ENCODE assay signal across 8 cellular contexts in genomic region chr13:42041684-42042035, GRCh38. TPM values are rescaled to one million over a fixed set of nuclear protein-coding genes. Genes with fewer than 3 reads are reported as not detected.
A peak's percentile ranks its signal among the peaks of the same experiment; 100 is the strongest.
DNase-seq lines count a peak whose midpoint lies in the region; ATAC-seq, FAIRE-seq and TF ChIP-seq lines count a peak whose summit lies in the region.

No MANE protein-coding gene starts in this region.

- H3K27ac Mint-ChIP-seq in T-cell = peak overlapping the region; percentile 60 to 62

- H3K4me3 ChIP-seq in GM12865 (ENCODE audit: low read depth, low read length) (peak overlapping the region; percentile 73), esophagus (ENCODE audit: low read depth in 1 of 2, low read length in 2 of 2) (peak overlapping the region; percentile 58 to 59)

- ATAC-seq in T-cell (replicated peaks in 1 of 4) (no peak), GM21515 (IDR thresholded peaks at IDR 0.05; ENCODE audit: unreplicated experiment) (no peak)

- no peak for FAIRE-seq in urothelium cell line (lab: Jason Lieb, UNC)

- no peaks in the 10 kb centered on the region for H3K36me3 Mint-ChIP-seq in T-cell

- H3K27me3 ChIP-seq in esophagus (ENCODE audit: control insufficient read depth in 1 of 2, insufficient read depth in 2 of 2, low read length in 2 of 2) = no peaks in the 10 kb centered on the region

- H3K9me3 Mint-ChIP-seq in T-cell = no peaks in the 10 kb centered on the region

- CTCF ChIA-PET in T-cell (lab: Charles Lee) = no interaction called here

- H3K4me1 Mint-ChIP-seq in T-cell = peaks cover 19 to 24% (median 20%) of the 10 kb centered on the region in 3 donors

- TF ChIP-seq CTCF in GM12865 (IDR thresholded peaks at IDR 0.05; ENCODE audit: insufficient read depth, low read depth, low read length, missing control alignments) = peak; percentile 46

- H3K27me3 Mint-ChIP-seq in T-cell = no peaks in the 10 kb centered on the region

- no peaks in the 10 kb centered on the region for H3K4me1 ChIP-seq in esophagus (ENCODE audit: control insufficient read depth in 2 of 2, insufficient read depth in 2 of 2, low read length in 1 of 2)

- H3K4me3 Mint-ChIP-seq in T-cell = peak overlapping the region; percentile 81 to 88 (median 85)

- WGBS in esophagus, 2 donors = 5 to 10% methylated on average over 16 of the region's 16 CpGs

- H3K36me3 ChIP-seq in esophagus (ENCODE audit: control insufficient read depth in 2 of 2, insufficient read depth in 2 of 2, low read length in 1 of 2) = no peaks in the 10 kb centered on the region

- DNase-seq in AG08395 (ENCODE audit: low spot score) (peak; percentile 76), GM12865 (ENCODE audit: low read depth) (peak; percentile 83), HS-5 (ENCODE audit: low read depth) (peak; percentile 18), T-cell (peak in 1 of 34 experiments; percentile 6), mucosa of gallbladder (ENCODE audit: low spot score) (peak; percentile 60), urothelium cell line (ENCODE audit: low spot score) (peak; percentile 40)

- no peaks in the 10 kb centered on the region for H3K9me3 ChIP-seq in esophagus (ENCODE audit: control insufficient read depth in 2 of 2, insufficient read depth in 1 of 2, low read depth in 1 of 2, low read length in 1 of 2)

- peak overlapping the region; percentile 89 to 92 for H3K27ac ChIP-seq in esophagus (ENCODE audit: low read depth in 2 of 2, low read length in 1 of 2)

- POLR2A ChIA-PET in T-cell (lab: Charles Lee) = interaction anchor here in 1 of 2 donors (0.6 kb wide), 1 partner anchor 9 kb away, joined by 3 read pairs; no protein-coding TSS in a partner anchor

RNA-seq across cellular contexts. Expression of gene DGKH, which starts 6.8 kb away (rescaled TPM):
- 10 to 100 TPM in 2 of 5 donors, 1 to 10 TPM in 3; 8.6 to 14.6 (median 8.8) TPM for total RNA-seq in T-cell
- 1 to 10 TPM; 1.9 to 2.7 TPM for polyA plus RNA-seq in esophagus
- total RNA-seq in mucosa of gallbladder = 16.8 TPM
